In the genomic region with DNA sequence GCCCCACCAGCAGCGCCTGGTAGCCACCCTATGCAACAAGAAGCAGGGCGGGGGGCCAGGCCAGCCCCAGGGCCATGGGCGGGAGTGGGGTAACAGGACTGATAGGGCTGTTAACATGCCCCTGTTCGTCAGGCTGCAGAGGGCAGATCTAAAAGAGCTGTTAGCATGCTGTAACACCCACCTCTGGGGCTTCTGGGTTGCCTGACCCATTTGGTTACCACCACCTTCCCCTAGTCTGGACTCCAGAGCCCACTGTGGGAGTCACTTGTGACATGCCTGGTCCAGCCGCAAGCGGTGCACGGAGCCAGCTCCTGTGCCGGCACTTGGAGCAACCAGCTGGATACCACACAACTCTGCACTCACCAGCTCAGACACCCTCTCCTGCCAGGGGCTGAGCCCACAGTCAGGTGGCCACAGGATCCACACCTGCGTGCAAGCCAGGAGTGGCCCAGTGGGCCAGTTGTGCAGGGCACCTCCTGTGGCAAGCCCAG, we compare ENCODE assay signal across 13 cellular contexts. TPM values are rescaled to one million over a fixed set of nuclear protein-coding genes. Genes with fewer than 3 reads are reported as not detected.
DNase-seq lines count a peak whose midpoint lies in the region; ATAC-seq, FAIRE-seq and TF ChIP-seq lines count a peak whose summit lies in the region.
"Had no signal": no experiment of that assay in that cellular context is flagged by ENCODE, and none has a peak within 500 bp of the region (broad histone marks: within the 10 kb centered on the region; RNA-seq: fewer than 3 reads in every experiment).

No MANE protein-coding gene starts in this region.

- no peaks in the 10 kb centered on the region for H3K36me3 ChIP-seq in Loucy (ENCODE audit: insufficient read depth, low read length)
- H3K36me3 ChIP-seq in H1 (ENCODE audit: control insufficient read depth in 2 of 4, insufficient read depth in 4 of 4, low read length in 3 of 4): peaks cover 0 to 11% (median 4%) of the 10 kb centered on the region in 4 experiments; a peak in 4 of 8 replicates
- no peaks in the 10 kb centered on the region for H3K36me3 ChIP-seq in rectal smooth muscle tissue (ENCODE audit: control insufficient read depth, insufficient read depth, low read length)
- H3K36me3 ChIP-seq in MG63: peaks cover 11% of the 10 kb centered on the region

- peak overlapping the region; percentile 45; the same call in 1 of the 2 replicates for H2BK12ac ChIP-seq in H1 (ENCODE audit: low read depth, low read length)

- peak overlapping the region; percentile 96 for H4K91ac ChIP-seq in H1 (replicated peaks; ENCODE audit: insufficient read length, low read length)

- no peak overlapping the region for H2BK15ac ChIP-seq in H1 (ENCODE audit: low read length)

- peak overlapping the region; percentile 36; the same call in 1 of the 2 replicates for H3K18ac ChIP-seq in H1 (ENCODE audit: extremely low read depth, low read length)

- CTCF ChIA-PET in H1 (lab: Charles Lee; ENCODE audit: partially characterized antibody): interaction anchor here (0.9 to 3.8 kb wide), 6 partner anchors 9 to 51 kb away, joined by 3 to 20 read pairs (median 4); no protein-coding TSS in a partner anchor

- H3K4ac ChIP-seq in H1 (replicated peaks; ENCODE audit: insufficient read length, low read depth, low read length): peak overlapping the region; percentile 76

- FAIRE-seq in H1 (lab: Jason Lieb, UNC): no peak
- FAIRE-seq: colon had no signal

- H3K23ac ChIP-seq in H1 (ENCODE audit: insufficient read length): peak overlapping the region; percentile 92

- H3K79me1 ChIP-seq in H1 (ENCODE audit: low read depth, low read length): peaks cover 2% of the 10 kb centered on the region

- H2BK5ac ChIP-seq in H1 (ENCODE audit: low read depth, low read length): peak overlapping the region; percentile 90; the same call in 1 of the 2 replicates

- 94% methylated on average over 9 of the region's 9 CpGs; no CpG with 5 or more reads in 1 of the 2 experiments for WGBS in H1 (ENCODE audit: extremely low coverage in 1 of 2, insufficient coverage in 1 of 2, insufficient read length in 1 of 2, insufficient replicate concordance in 2 of 2, low coverage in 1 of 2, low lambda C conversion rate in 2 of 2, missing lambda C conversion rate in 1 of 2), 2 experiments

- peak overlapping the region; percentile 33 for H3K56ac ChIP-seq in H1 (replicated peaks; ENCODE audit: insufficient read length, low read depth, low read length)

- H3K27me3 ChIP-seq in Loucy (ENCODE audit: insufficient read depth, low read length, poor library complexity, severe bottlenecking) (no peaks in the 10 kb centered on the region), H1 (replicated peaks in 1 of 4; ENCODE audit: control insufficient read depth in 3 of 4, extremely low read depth in 1 of 4, insufficient read depth in 3 of 4, low read length in 3 of 4) (no peaks in the 10 kb centered on the region), rectal smooth muscle tissue (ENCODE audit: control insufficient read depth, insufficient read depth, low read length) (no peaks in the 10 kb centered on the region), MG63 (no peaks in the 10 kb centered on the region)

- H2AFZ ChIP-seq in Loucy (ENCODE audit: low read length) (no peak overlapping the region), H1 (ENCODE audit: low read length) (no peak overlapping the region)

- H3K79me2 ChIP-seq in Loucy (ENCODE audit: insufficient read depth, low read length) (peaks cover 40% of the 10 kb centered on the region), H1 (ENCODE audit: control insufficient read depth in 1 of 2, insufficient read depth in 2 of 2, low read length in 2 of 2) (peaks cover 0 to 81% of the 10 kb centered on the region in 2 experiments; a peak in 2 of 4 replicates)

- TF ChIP-seq EP300 in H1 (IDR thresholded peaks at IDR 0.05; ENCODE audit: borderline replicate concordance in 1 of 2, low read depth in 2 of 2, low read length in 2 of 2): no peak

- H4K5ac ChIP-seq in H1 (ENCODE audit: insufficient read length, low read depth, low read length): peak overlapping the region; percentile 54

- H4K8ac ChIP-seq in H1 (ENCODE audit: extremely low read depth, insufficient read depth, low read length): no peak overlapping the region; the same call in none of the 2 replicates

- no peak for TF ChIP-seq RAD21 in H1 (IDR thresholded peaks at IDR 0.05 in 1 of 2, conservative IDR thresholded peaks at IDR 0.05 in 1 of 2; ENCODE audit: low read depth in 2 of 2, low read length in 2 of 2)

- peak overlapping the region; percentile 97 for H2AK5ac ChIP-seq in H1 (ENCODE audit: low read depth, low read length)

- H3K4me1 ChIP-seq in Loucy (ENCODE audit: insufficient read depth, low read length, poor library complexity, severe bottlenecking) (peaks cover 27% of the 10 kb centered on the region), H1 (replicated peaks in 1 of 4; ENCODE audit: control insufficient read depth in 3 of 4, insufficient read depth in 4 of 4, low read length in 3 of 4) (peaks cover 3 to 19% (median 10%) of the 10 kb centered on the region in 4 experiments), rectal smooth muscle tissue (ENCODE audit: control insufficient read depth, insufficient read depth, low read length) (peaks cover 17% of the 10 kb centered on the region)

- no peak for DNase-seq in GM12865 (ENCODE audit: low read depth)
- peak in 1 of 2 experiments; percentile 50 for DNase-seq in H1 (ENCODE audit: low read depth in 1 of 2, low spot score in 2 of 2)
- no peak for DNase-seq in MG63
- no peak for DNase-seq in NCI-H1930 (lab: John Stamatoyannopoulos, UW)
- DNase-seq: activated naive CD4-positive, alpha-beta T cell treated with anti-CD3 and anti-CD28 coated beads, Interleukin-2, amount 10 ng/mL, durations not matched to agents 7 days and 5 days; NCI-H1092; NCI-H510A treated with DMSO at 0.1 percent for 48 hours; SHP77; stimulated activated CD8-positive, alpha-beta memory T cell treated with anti-CD3 and anti-CD28 coated beads, Interleukin-4, amount 100 ng/mL, for 48 hours had no signal

- TF ChIP-seq POLR2A in H1 (IDR thresholded peaks at IDR 0.05; ENCODE audit: control extremely low read depth in 1 of 2, low read depth in 2 of 2, low read length in 2 of 2): no peak

- no peaks in the 10 kb centered on the region for H4K20me1 ChIP-seq in Loucy (ENCODE audit: insufficient read depth, low read length, poor library complexity, severe bottlenecking)
- H4K20me1 ChIP-seq in H1 (replicated peaks in 1 of 2; ENCODE audit: control insufficient read depth in 1 of 2, insufficient read depth in 2 of 2, low read length in 2 of 2): peaks cover 0 to 3% of the 10 kb centered on the region in 2 experiments

- H2BK20ac ChIP-seq in H1 (ENCODE audit: low read length): peak overlapping the region; percentile 90

- ATAC-seq in GM21423 (IDR thresholded peaks at IDR 0.05; ENCODE audit: unreplicated experiment): no peak

- H3F3A ChIP-seq in Loucy (ENCODE audit: low read depth): no peaks in the 10 kb centered on the region

- H3K4me2 ChIP-seq in Loucy (ENCODE audit: low read depth, low read length, poor library complexity, severe bottlenecking): peak overlapping the region; percentile 7
- H3K4me2 ChIP-seq in H1 (ENCODE audit: insufficient read depth in 1 of 2, low read depth in 2 of 2, low read length in 2 of 2): peak overlapping the region; percentile 33 to 96; a peak in 3 of 4 replicates

- no peaks in the 10 kb centered on the region for H3K9me2 ChIP-seq in Loucy (replicated peaks; ENCODE audit: low read depth, low read length)

- POLR2A ChIA-PET in H1 (lab: Charles Lee; ENCODE audit: partially characterized antibody): interaction anchor here (0.6 to 4.8 kb wide), 12 partner anchors 10 to 463 kb away, joined by 3 to 21 read pairs (median 4); partner anchors contain the start of genes CYBRD1 and TLK1

- no peak overlapping the region for H3K14ac ChIP-seq in H1 (ENCODE audit: insufficient read length)

- no peak overlapping the region for H3K9ac ChIP-seq in Loucy (ENCODE audit: low read depth, low read length, poor library complexity, severe bottlenecking)
- peak overlapping the region in 1 of 4 experiments; percentile 18; a peak in 2 of 7 replicates for H3K9ac ChIP-seq in H1 (replicated peaks in 1 of 4; ENCODE audit: extremely low read depth in 1 of 4, low read depth in 3 of 4, low read length in 3 of 4)
- peak overlapping the region; percentile 3 for H3K9ac ChIP-seq in rectal smooth muscle tissue (ENCODE audit: low read length)

- H3K27ac ChIP-seq in H1 (ENCODE audit: low read depth, low read length) (peak overlapping the region; percentile 39; the same call in 1 of the 2 replicates), rectal smooth muscle tissue (ENCODE audit: low read depth, low read length) (peak overlapping the region; percentile 93)

- peak overlapping the region; percentile 88 for H3K4me3 ChIP-seq in GM12865 (ENCODE audit: low read depth, low read length)
- no peak overlapping the region for H3K4me3 ChIP-seq in Loucy (ENCODE audit: low read length, poor library complexity, severe bottlenecking)
- 0 out of 8 replicates have a peak overlapping the region, but pooled peaks of 1 of the 4 experiments have one; percentile 76 for H3K4me3 ChIP-seq in H1 (ENCODE audit: extremely low read depth in 1 of 4, insufficient read depth in 2 of 4, low read depth in 3 of 4, low read length in 4 of 4)
- no peak overlapping the region for H3K4me3 ChIP-seq in rectal smooth muscle tissue (ENCODE audit: low read length)
- H3K4me3 ChIP-seq in MG63: no peak overlapping the region

- peaks cover 4% of the 10 kb centered on the region; the same call in 1 of the 2 replicates for H3K23me2 ChIP-seq in H1 (ENCODE audit: low read depth, low read length)

- H3K9me3 ChIP-seq in Loucy (ENCODE audit: insufficient read depth, low read depth, low read length) (peaks cover 15% of the 10 kb centered on the region), H1 (ENCODE audit: insufficient read depth in 2 of 2, low read depth in 1 of 2, low read length in 1 of 2) (no peaks in the 10 kb centered on the region; a peak in 2 of 4 replicates), MG63 (peaks cover 13% of the 10 kb centered on the region)

- TF ChIP-seq CTCF in GM12865 (IDR thresholded peaks at IDR 0.05; ENCODE audit: insufficient read depth, low read depth, low read length, missing control alignments) (no peak), Loucy (conservative IDR thresholded peaks at IDR 0.05; ENCODE audit: low read length) (no peak), H1 (IDR thresholded peaks at IDR 0.05; ENCODE audit: control extremely low read depth in 1 of 3, insufficient read depth in 1 of 3, low read depth in 1 of 3, low read length in 3 of 3) (no peak)

- peak overlapping the region; percentile 97 for H2BK120ac ChIP-seq in H1 (replicated peaks; ENCODE audit: low read depth, low read length)

RNA-seq across cellular contexts. Expression of gene METTL8, which starts 2.1 kb away (rescaled TPM):
- 72.9 and 79.7 TPM in 2 replicates for total RNA-seq in H1 (2021; fragmentation: NEBNext Ultra II Directional; extraction: Animal tissue kit (Norgen Biotek cat#: 25700))
- 10.0 and 17.6 TPM in 2 replicates for polyA plus RNA-seq in H1 (2011; rRNA removed)
- 25.2 TPM for polyA plus RNA-seq in H1 (2011; cell fraction: cytosol; rRNA removed)
- 8.3 TPM for polyA plus RNA-seq in H1 (2011; cell fraction: nucleus; rRNA removed)
- polyA plus RNA-seq in H1 (2012, experiment 1 of 2): 21.2 to 50.0 TPM (median 27.4 TPM) in 4 replicates
- polyA plus RNA-seq in H1 (2012, experiment 2 of 2): 5.7 TPM
- 38.2 TPM for polyA plus RNA-seq in H1 (2013, experiment 1 of 2)
- 40.1 TPM for polyA plus RNA-seq in H1 (2013, experiment 2 of 2)
- 25.7 and 30.1 TPM in 2 replicates for polyA minus RNA-seq in H1 (2011; rRNA and poly(A)+ RNA removed)
- 18.0 TPM for polyA minus RNA-seq in H1 (2011; cell fraction: cytosol; rRNA and poly(A)+ RNA removed)
- polyA minus RNA-seq in H1 (2011; cell fraction: nucleus; rRNA and poly(A)+ RNA removed): 38.3 TPM
- total RNA-seq in MG63 (2014; rRNA removed; shearing (Covaris generic); ENCODE audit: low replicate concordance): 31.5 and 72.9 TPM in 2 replicates

RNA-seq across cellular contexts. Expression of gene DCAF17, which starts 2.3 kb away (rescaled TPM):
- total RNA-seq in H1 (2021; fragmentation: NEBNext Ultra II Directional; extraction: Animal tissue kit (Norgen Biotek cat#: 25700)): 26.1 and 30.0 TPM in 2 replicates
- 7.9 and 10.7 TPM in 2 replicates for polyA plus RNA-seq in H1 (2011; rRNA removed)
- 14.3 TPM for polyA plus RNA-seq in H1 (2011; cell fraction: cytosol; rRNA removed)
- polyA plus RNA-seq in H1 (2011; cell fraction: nucleus; rRNA removed): 9.4 TPM
- 10.0 to 20.1 TPM (median 11.9 TPM) in 4 replicates for polyA plus RNA-seq in H1 (2012, experiment 1 of 2)
- 1.1 TPM for polyA plus RNA-seq in H1 (2012, experiment 2 of 2)
- polyA plus RNA-seq in H1 (2013, experiment 1 of 2): 16.5 TPM
- polyA plus RNA-seq in H1 (2013, experiment 2 of 2): 14.3 TPM
- polyA minus RNA-seq in H1 (2011; rRNA and poly(A)+ RNA removed): 30.2 and 35.6 TPM in 2 replicates
- 21.9 TPM for polyA minus RNA-seq in H1 (2011; cell fraction: cytosol; rRNA and poly(A)+ RNA removed)
- polyA minus RNA-seq in H1 (2011; cell fraction: nucleus; rRNA and poly(A)+ RNA removed): 41.8 TPM
- 13.8 and 29.8 TPM in 2 replicates for total RNA-seq in MG63 (2014; rRNA removed; shearing (Covaris generic); ENCODE audit: low replicate concordance)
